In genomic region chr22:37101311-37102063, GRCh38 we compare ENCODE assay signal across 1 cellular context.
TF ChIP-seq lines count a peak whose summit lies in the region.

No MANE protein-coding gene starts in this region.

TF ChIP-seq in GM12878, 131 proteins besides CTCF, POLR2A, EP300 and RAD21:
- TF ChIP-seq E2F4 (IDR thresholded peaks at IDR 0.05; ENCODE audit: low read depth, low read length) (no peak), YBX1 (IDR thresholded peaks at IDR 0.05) (no peak), PML (IDR thresholded peaks at IDR 0.05; ENCODE audit: low read length) (no peak), NFXL1 (IDR thresholded peaks at IDR 0.05; ENCODE audit: borderline replicate concordance) (peak; percentile 51; the same call in 1 of the 2 replicates), HDAC2 (IDR thresholded peaks at IDR 0.05) (no peak), ZBTB33 (IDR thresholded peaks at IDR 0.05) (0 out of 2 replicates have a peak, but pooled peaks have one; percentile 29), ZBTB40 (IDR thresholded peaks at IDR 0.05; ENCODE audit: borderline replicate concordance) (no peak)
